12 cellular contexts compared by ENCODE assay signal in genomic region chr14:61323970-61324369, GRCh38. TPM values are rescaled to one million over a fixed set of nuclear protein-coding genes. Genes with fewer than 3 reads are reported as not detected.
DNase-seq lines count a peak whose midpoint lies in the region; ATAC-seq and TF ChIP-seq lines count a peak whose summit lies in the region.
"Had no signal": no experiment of that assay in that cellular context is flagged by ENCODE, and none has a peak within 500 bp of the region (broad histone marks: within the 10 kb centered on the region; RNA-seq: fewer than 3 reads in every experiment).

No MANE protein-coding gene starts in this region.

- H3K27ac Mint-ChIP-seq in activated naive CD8-positive, alpha-beta T cell treated with anti-CD3 and anti-CD28 coated beads, Interleukin-2, amount 10 ng/mL, durations not matched to agents 7 days and 5 days, result peak overlapping the region; percentile 96
- peak overlapping the region in 8 of 9 donors; percentile 93 to 99 (median 97) for H3K27ac Mint-ChIP-seq in naive thymus-derived CD4-positive, alpha-beta T cell
- H3K27ac Mint-ChIP-seq in stimulated activated naive B cell treated with anti-CD40 and anti-IgM and Interleukin-4, amounts not matched to agents 10 μg/mL and 1 μg/mL and 100 μg/mL, for 72 hours, result no peak overlapping the region
- H3K27ac Mint-ChIP-seq: B cell, brain had no signal

- H3K4me3 ChIP-seq in right atrium auricular region, result peak overlapping the region; percentile 5 to 83
- H3K4me3 ChIP-seq in naive thymus-derived CD4-positive, alpha-beta T cell (ENCODE audit: low read length), result peak overlapping the region; percentile 90

- ATAC-seq in Right ventricle myocardium inferior, result no peak
- ATAC-seq in activated naive CD8-positive, alpha-beta T cell treated with anti-CD3 and anti-CD28 coated beads, Interleukin-2, amount 10 ng/mL, durations not matched to agents 7 days and 5 days (ENCODE audit: low read depth), result no peak
- no peak for ATAC-seq in naive thymus-derived CD4-positive, alpha-beta T cell
- ATAC-seq in HG03025 (IDR thresholded peaks at IDR 0.05; ENCODE audit: low FRiP score, unreplicated experiment), result no peak
- no peak for ATAC-seq in HG03159 (IDR thresholded peaks at IDR 0.05; ENCODE audit: unreplicated experiment)
- no peak for ATAC-seq in stimulated activated naive B cell treated with anti-CD40 and anti-IgM and Interleukin-4, amounts not matched to agents 10 μg/mL and 1 μg/mL and 100 μg/mL, for 72 hours (replicated peaks)

- no peak for TF ChIP-seq CTCF in right atrium auricular region (IDR thresholded peaks at IDR 0.05)

- intact Hi-C loops in Right ventricle myocardium inferior (cut with DNase I), result loop anchor here (5.0 kb wide), 2 partner anchors 33 to 113 kb away; no protein-coding TSS in a partner anchor
- intact Hi-C loops in naive thymus-derived CD4-positive, alpha-beta T cell (cut with micrococcal nuclease), result loop anchor here (1.0 to 10.0 kb wide), 11 partner anchors 8 to 1079 kb away; partner anchors contain the start of genes HIF1A (in 1 of the 2), PPM1A (in 1 of the 2) and SNAPC1 (in 1 of the 2)

- H3K27me3 ChIP-seq in right atrium auricular region, result no peaks in the 10 kb centered on the region
- H3K27me3 ChIP-seq in naive thymus-derived CD4-positive, alpha-beta T cell (ENCODE audit: control insufficient read depth in 2 of 2, insufficient read depth in 2 of 2, low read length in 2 of 2), result no peaks in the 10 kb centered on the region

- H3K4me3 Mint-ChIP-seq in activated naive CD8-positive, alpha-beta T cell treated with anti-CD3 and anti-CD28 coated beads, Interleukin-2, amount 10 ng/mL, durations not matched to agents 7 days and 5 days, result peak overlapping the region; percentile 99
- peak overlapping the region in 9 of 10 donors; percentile 95 to 100 (median 98) for H3K4me3 Mint-ChIP-seq in naive thymus-derived CD4-positive, alpha-beta T cell
- H3K4me3 Mint-ChIP-seq in stimulated activated naive B cell treated with anti-CD40 and anti-IgM and Interleukin-4, amounts not matched to agents 10 μg/mL and 1 μg/mL and 100 μg/mL, for 72 hours, result no peak overlapping the region

- DNase-seq in right atrium auricular region (ENCODE audit: low spot score), result no peak
- no peak for DNase-seq in Right ventricle myocardium inferior (ENCODE audit: missing footprints)
- DNase-seq in activated naive CD8-positive, alpha-beta T cell treated with anti-CD3 and anti-CD28 coated beads, Interleukin-2, amount 10 ng/mL, durations not matched to agents 7 days and 5 days, result no peak
- DNase-seq in naive thymus-derived CD4-positive, alpha-beta T cell, result no peak
- no peak for DNase-seq in stimulated activated naive B cell treated with anti-CD40 and anti-IgM and Interleukin-4, amounts not matched to agents 10 μg/mL and 1 μg/mL and 100 μg/mL, for 72 hours
- no peak for DNase-seq in amygdala (lab: John Stamatoyannopoulos, UW)
- DNase-seq: MM.1S, NCI-H2171 had no signal

- H3K36me3 ChIP-seq in right atrium auricular region, result no peaks in the 10 kb centered on the region
- H3K36me3 ChIP-seq in naive thymus-derived CD4-positive, alpha-beta T cell (ENCODE audit: control insufficient read depth in 2 of 3, insufficient read depth in 3 of 3, low read length in 3 of 3), result peaks cover 0 to 16% (median 5%) of the 10 kb centered on the region in 3 experiments

- H3K9me3 Mint-ChIP-seq in activated naive CD8-positive, alpha-beta T cell treated with anti-CD3 and anti-CD28 coated beads, Interleukin-2, amount 10 ng/mL, durations not matched to agents 7 days and 5 days, result no peaks in the 10 kb centered on the region
- peaks cover 0 to 3% (median 0%) of the 10 kb centered on the region in 11 donors for H3K9me3 Mint-ChIP-seq in naive thymus-derived CD4-positive, alpha-beta T cell
- peaks cover 0 to 2% of the 10 kb centered on the region in 2 donors for H3K9me3 Mint-ChIP-seq in stimulated activated naive B cell treated with anti-CD40 and anti-IgM and Interleukin-4, amounts not matched to agents 10 μg/mL and 1 μg/mL and 100 μg/mL, for 72 hours

- peaks cover 0 to 8% of the 10 kb centered on the region in 2 donors for H3K9me3 ChIP-seq in right atrium auricular region
- H3K9me3 ChIP-seq in naive thymus-derived CD4-positive, alpha-beta T cell (ENCODE audit: control insufficient read depth in 2 of 3, low read length in 3 of 3), result no peaks in the 10 kb centered on the region

- H3K36me3 Mint-ChIP-seq in activated naive CD8-positive, alpha-beta T cell treated with anti-CD3 and anti-CD28 coated beads, Interleukin-2, amount 10 ng/mL, durations not matched to agents 7 days and 5 days, result peaks cover 46% of the 10 kb centered on the region
- H3K36me3 Mint-ChIP-seq in naive thymus-derived CD4-positive, alpha-beta T cell, result peaks cover 0 to 50% (median 22%) of the 10 kb centered on the region in 5 donors
- peaks cover 0 to 3% of the 10 kb centered on the region in 2 donors for H3K36me3 Mint-ChIP-seq in stimulated activated naive B cell treated with anti-CD40 and anti-IgM and Interleukin-4, amounts not matched to agents 10 μg/mL and 1 μg/mL and 100 μg/mL, for 72 hours
- H3K36me3 Mint-ChIP-seq: brain had no signal

- H3K27me3 Mint-ChIP-seq in activated naive CD8-positive, alpha-beta T cell treated with anti-CD3 and anti-CD28 coated beads, Interleukin-2, amount 10 ng/mL, durations not matched to agents 7 days and 5 days, result no peaks in the 10 kb centered on the region
- H3K27me3 Mint-ChIP-seq in naive thymus-derived CD4-positive, alpha-beta T cell, result no peaks in the 10 kb centered on the region
- H3K27me3 Mint-ChIP-seq in stimulated activated naive B cell treated with anti-CD40 and anti-IgM and Interleukin-4, amounts not matched to agents 10 μg/mL and 1 μg/mL and 100 μg/mL, for 72 hours, result peaks cover 11% of the 10 kb centered on the region in 2 donors

- H3K4me1 ChIP-seq in right atrium auricular region, result peaks cover 0 to 22% of the 10 kb centered on the region in 2 donors
- H3K4me1 ChIP-seq in naive thymus-derived CD4-positive, alpha-beta T cell (ENCODE audit: control insufficient read depth in 2 of 2, insufficient read depth in 2 of 2, low read length in 2 of 2), result peaks cover 16 to 42% of the 10 kb centered on the region in 2 donors

- peak overlapping the region; percentile 20 to 76 for H3K27ac ChIP-seq in right atrium auricular region
- peak overlapping the region; percentile 91 for H3K27ac ChIP-seq in naive thymus-derived CD4-positive, alpha-beta T cell (ENCODE audit: low read depth, low read length)

- POLR2A ChIA-PET in activated naive CD8-positive, alpha-beta T cell treated with anti-CD3 and anti-CD28 coated beads, Interleukin-2, amount 10 ng/mL, durations not matched to agents 7 days and 5 days (lab: Charles Lee), result interaction anchor here (0.9 to 6.4 kb wide), 5 partner anchors 11 to 371 kb away, joined by 4 to 188 read pairs (median 19); partner anchors contain the start of gene HIF1A
- POLR2A ChIA-PET in naive thymus-derived CD4-positive, alpha-beta T cell (lab: Charles Lee), result interaction anchor here (0.7 to 10.2 kb wide), 11 partner anchors 11 to 347 kb away, joined by 3 to 214 read pairs (median 12); no protein-coding TSS in a partner anchor

- CTCF ChIA-PET in naive thymus-derived CD4-positive, alpha-beta T cell (lab: Charles Lee), result interaction anchor here (0.8 to 3.3 kb wide), 3 partner anchors 11 to 480 kb away, joined by 3 to 15 read pairs (median 3); no protein-coding TSS in a partner anchor

- peaks cover 26% of the 10 kb centered on the region for H3K4me1 Mint-ChIP-seq in activated naive CD8-positive, alpha-beta T cell treated with anti-CD3 and anti-CD28 coated beads, Interleukin-2, amount 10 ng/mL, durations not matched to agents 7 days and 5 days
- peaks cover 25 to 49% (median 45%) of the 10 kb centered on the region in 7 donors for H3K4me1 Mint-ChIP-seq in naive thymus-derived CD4-positive, alpha-beta T cell
- H3K4me1 Mint-ChIP-seq in stimulated activated naive B cell treated with anti-CD40 and anti-IgM and Interleukin-4, amounts not matched to agents 10 μg/mL and 1 μg/mL and 100 μg/mL, for 72 hours, result peaks cover 11 to 20% of the 10 kb centered on the region in 2 donors

RNA-seq across cellular contexts. Expression of gene PRKCH, which starts 2.6 kb away (rescaled TPM):
- total RNA-seq in right atrium auricular region (10 to 100 TPM; 24.9 to 40.3 TPM), Right ventricle myocardium inferior (16.4 TPM)
- total RNA-seq in activated naive CD8-positive, alpha-beta T cell treated with anti-CD3 and anti-CD28 coated beads, Interleukin-2, amount 10 ng/mL, durations not matched to agents 7 days and 5 days, result 100 to 1,000 TPM; 318 TPM
- total RNA-seq in naive thymus-derived CD4-positive, alpha-beta T cell, result 100 to 1,000 TPM; 224 to 359 (median 320) TPM
- polyA plus RNA-seq in naive thymus-derived CD4-positive, alpha-beta T cell, result 100 to 1,000 TPM; 191 to 285 TPM

RNA-seq across cellular contexts. Expression of gene TMEM30B, which starts 42.8 kb away (rescaled TPM):
- 1 to 10 TPM; 2.0 to 3.7 TPM for total RNA-seq in right atrium auricular region
- total RNA-seq in Right ventricle myocardium inferior, result 0.30 TPM
- total RNA-seq in activated naive CD8-positive, alpha-beta T cell treated with anti-CD3 and anti-CD28 coated beads, Interleukin-2, amount 10 ng/mL, durations not matched to agents 7 days and 5 days, result 1 to 10 TPM; 1.4 to 1.6 TPM
- 10 to 100 TPM in 1 of 5 experiments, 1 to 10 TPM in 3, under 1 TPM in 1; 0.17 to 11.2 (median 2.7) TPM for total RNA-seq in naive thymus-derived CD4-positive, alpha-beta T cell
- 1 to 10 TPM; 5.7 to 7.0 TPM for polyA plus RNA-seq in naive thymus-derived CD4-positive, alpha-beta T cell

Comparison
In these comparisons a context has a peak if more than half of its experiments do, and no peak if none do; other contexts are left out.
1. H3K4me3 Mint-ChIP-seq: peak in activated naive CD8-positive, alpha-beta T cell treated with anti-CD3 and anti-CD28 coated beads, Interleukin-2, amount 10 ng/mL, durations not matched to agents 7 days and 5 days (single experiment) and naive thymus-derived CD4-positive, alpha-beta T cell (9 of 10); none in stimulated activated naive B cell treated with anti-CD40 and anti-IgM and Interleukin-4, amounts not matched to agents 10 μg/mL and 1 μg/mL and 100 μg/mL, for 72 hours (0 of 2).
2. RNA of gene PRKCH, which starts 2.6 kb away (total RNA-seq): 224 to 359 TPM in naive thymus-derived CD4-positive, alpha-beta T cell and 318 TPM in activated naive CD8-positive, alpha-beta T cell treated with anti-CD3 and anti-CD28 coated beads, Interleukin-2, amount 10 ng/mL, durations not matched to agents 7 days and 5 days; 24.9 to 40.3 TPM in right atrium auricular region and 16.4 TPM in Right ventricle myocardium inferior (single experiment); every median in the first group is over 4 times any median in the second.